11 cellular contexts compared by ENCODE assay signal in the genomic region with DNA sequence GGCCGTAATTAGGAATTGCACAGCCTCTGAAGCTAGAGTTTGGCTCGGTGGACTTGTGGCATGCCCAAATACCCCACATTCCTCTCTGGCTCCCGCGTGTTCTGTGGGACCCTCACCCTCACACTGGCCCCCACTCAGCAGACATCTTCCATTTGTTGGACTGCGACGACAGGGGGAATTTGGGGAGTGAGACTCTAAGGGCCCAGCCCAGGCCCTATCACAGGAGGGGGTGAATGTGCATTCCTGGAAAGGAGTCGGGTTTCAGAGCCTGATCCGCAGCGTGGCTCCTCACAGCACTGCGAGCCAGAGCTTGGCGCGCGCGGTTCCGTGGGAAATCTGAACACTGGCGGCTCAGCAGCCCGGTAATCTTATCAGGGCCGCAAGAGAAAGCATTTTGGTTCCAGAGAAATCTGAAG. TPM values are rescaled to one million over a fixed set of nuclear protein-coding genes. Genes with fewer than 3 reads are reported as not detected.
DNase-seq lines count a peak whose midpoint lies in the region; ATAC-seq and TF ChIP-seq lines count a peak whose summit lies in the region.
"Had no signal": no experiment of that assay in that cellular context is flagged by ENCODE, and none has a peak within 500 bp of the region (broad histone marks: within the 10 kb centered on the region; RNA-seq: fewer than 3 reads in every experiment).

No MANE protein-coding gene starts in this region.

- H3K27ac ChIP-seq in smooth muscle cell (ENCODE audit: low read depth) (no peak overlapping the region), caudate nucleus (ENCODE audit: low read depth, low read length) (no peak overlapping the region)

- H3K36me3 ChIP-seq in smooth muscle cell (ENCODE audit: low read depth), result no peaks in the 10 kb centered on the region

- no peaks in the 10 kb centered on the region for H3F3A ChIP-seq in smooth muscle cell (ENCODE audit: low read depth)

- no peaks in the 10 kb centered on the region for H3K9me3 Mint-ChIP-seq in activated CD8-positive, alpha-beta memory T cell treated with anti-CD3 and anti-CD28 coated beads, Interleukin-2, amount 10 ng/mL, durations not matched to agents 7 days and 5 days (ENCODE audit: low read depth)
- H3K9me3 Mint-ChIP-seq in activated naive CD8-positive, alpha-beta T cell treated with anti-CD3 and anti-CD28 coated beads for 36 hours, result no peaks in the 10 kb centered on the region

- H3K4me3 ChIP-seq in iPS-18c (ENCODE audit: insufficient read depth, low read depth, low read length) (peak overlapping the region; percentile 25; the same call in 1 of the 2 replicates), smooth muscle cell (peak overlapping the region; percentile 2)

- no peaks in the 10 kb centered on the region for H3K79me2 ChIP-seq in smooth muscle cell (ENCODE audit: low read depth)

- ATAC-seq in activated CD8-positive, alpha-beta memory T cell treated with anti-CD3 and anti-CD28 coated beads, Interleukin-2, amount 10 ng/mL, durations not matched to agents 7 days and 5 days, result no peak

- H4K20me1 ChIP-seq in smooth muscle cell (ENCODE audit: low read depth), result no peaks in the 10 kb centered on the region

- peak overlapping the region; percentile 14 for H3K27ac Mint-ChIP-seq in activated CD8-positive, alpha-beta memory T cell treated with anti-CD3 and anti-CD28 coated beads, Interleukin-2, amount 10 ng/mL, durations not matched to agents 7 days and 5 days
- peak overlapping the region; percentile 13 for H3K27ac Mint-ChIP-seq in activated naive CD8-positive, alpha-beta T cell treated with anti-CD3 and anti-CD28 coated beads for 36 hours

- H3K9me3 ChIP-seq in iPS-18c (ENCODE audit: control insufficient read depth, insufficient read depth, low read length) (no peaks in the 10 kb centered on the region), smooth muscle cell (replicated peaks; ENCODE audit: low read depth) (no peaks in the 10 kb centered on the region)

- no peak overlapping the region for H3K4me3 Mint-ChIP-seq in activated CD8-positive, alpha-beta memory T cell treated with anti-CD3 and anti-CD28 coated beads, Interleukin-2, amount 10 ng/mL, durations not matched to agents 7 days and 5 days
- no peak overlapping the region for H3K4me3 Mint-ChIP-seq in activated naive CD8-positive, alpha-beta T cell treated with anti-CD3 and anti-CD28 coated beads for 36 hours

- H3K4me1 ChIP-seq in smooth muscle cell (ENCODE audit: low read depth), result peaks cover 14% of the 10 kb centered on the region

- DNase-seq in activated CD8-positive, alpha-beta memory T cell treated with anti-CD3 and anti-CD28 coated beads, Interleukin-2, amount 10 ng/mL, durations not matched to agents 7 days and 5 days, result peak; percentile 38
- no peak for DNase-seq in activated CD8-positive, alpha-beta memory T cell treated with anti-CD3 and anti-CD28 coated beads, Interleukin-2, amount 50 U/mL, for 4 hours
- no peak for DNase-seq in activated naive CD8-positive, alpha-beta T cell treated with anti-CD3 and anti-CD28 coated beads for 36 hours
- DNase-seq in smooth muscle cell (lab: John Stamatoyannopoulos, UW; ENCODE audit: unreplicated experiment) (no peak), NCI-H2029 treated with DMSO at 0.1 percent for 48 hours (lab: John Stamatoyannopoulos, UW) (no peak), caudate nucleus (lab: John Stamatoyannopoulos, UW) (no peak), T-helper 9 cell (no peak)
- DNase-seq: activated gamma-delta T cell treated with Interleukin-2 at 50 U/mL for 16 hours, MV-4-11, SHP77 had no signal

- H3K27me3 ChIP-seq in smooth muscle cell (ENCODE audit: low read depth), result no peaks in the 10 kb centered on the region

- H2AFZ ChIP-seq in smooth muscle cell (ENCODE audit: low read depth), result peak overlapping the region; percentile 82

- no peak for TF ChIP-seq CTCF in smooth muscle cell (IDR thresholded peaks at IDR 0.05; ENCODE audit: borderline replicate concordance, insufficient read depth, poor library complexity, severe bottlenecking)

- peaks cover 63% of the 10 kb centered on the region for H3K36me3 Mint-ChIP-seq in activated CD8-positive, alpha-beta memory T cell treated with anti-CD3 and anti-CD28 coated beads, Interleukin-2, amount 10 ng/mL, durations not matched to agents 7 days and 5 days
- H3K36me3 Mint-ChIP-seq in activated naive CD8-positive, alpha-beta T cell treated with anti-CD3 and anti-CD28 coated beads for 36 hours, result peaks cover 66% of the 10 kb centered on the region

- no peaks in the 10 kb centered on the region for H3K27me3 Mint-ChIP-seq in activated CD8-positive, alpha-beta memory T cell treated with anti-CD3 and anti-CD28 coated beads, Interleukin-2, amount 10 ng/mL, durations not matched to agents 7 days and 5 days
- no peaks in the 10 kb centered on the region for H3K27me3 Mint-ChIP-seq in activated naive CD8-positive, alpha-beta T cell treated with anti-CD3 and anti-CD28 coated beads for 36 hours

- peak overlapping the region; percentile 71 for H3K4me2 ChIP-seq in smooth muscle cell

- no peak overlapping the region for H3K9ac ChIP-seq in smooth muscle cell (ENCODE audit: low read depth)

- peaks cover 84% of the 10 kb centered on the region for H3K4me1 Mint-ChIP-seq in activated CD8-positive, alpha-beta memory T cell treated with anti-CD3 and anti-CD28 coated beads, Interleukin-2, amount 10 ng/mL, durations not matched to agents 7 days and 5 days
- H3K4me1 Mint-ChIP-seq in activated naive CD8-positive, alpha-beta T cell treated with anti-CD3 and anti-CD28 coated beads for 36 hours, result peaks cover 74% of the 10 kb centered on the region

- CTCF ChIA-PET in activated CD8-positive, alpha-beta memory T cell treated with anti-CD3 and anti-CD28 coated beads, Interleukin-2, amount 10 ng/mL, durations not matched to agents 7 days and 5 days (lab: Charles Lee), result interaction anchor here (2.8 to 3.5 kb wide), 4 partner anchors 14 to 52 kb away, joined by 13 to 53 read pairs (median 16); no protein-coding TSS in a partner anchor

- 7% methylated on average over 18 of the region's 18 CpGs for WGBS in smooth muscle cell (ENCODE audit: low lambda C conversion rate)

RNA-seq across cellular contexts. Expression of a gene that starts 5.2 kb away (rescaled TPM):
- total RNA-seq in activated CD8-positive, alpha-beta memory T cell treated with anti-CD3 and anti-CD28 coated beads, Interleukin-2, amount 10 ng/mL, durations not matched to agents 7 days and 5 days, result 100 to 1,000 TPM; 121 to 129 TPM
- 10 to 100 TPM; 56.4 to 58.2 TPM for total RNA-seq in activated naive CD8-positive, alpha-beta T cell treated with anti-CD3 and anti-CD28 coated beads for 36 hours
- total RNA-seq in smooth muscle cell, result 0.27 TPM in 1 of 2 replicates, not detected in the other
- polyA plus RNA-seq in smooth muscle cell, result 0.40 TPM in 1 of 2 replicates, not detected in the other

Comparison
In these comparisons a context has a peak if more than half of its experiments do, and no peak if none do; other contexts are left out.
1. RNA of a gene that starts 5.2 kb away (total RNA-seq): 121 to 129 TPM in activated CD8-positive, alpha-beta memory T cell treated with anti-CD3 and anti-CD28 coated beads, Interleukin-2, amount 10 ng/mL, durations not matched to agents 7 days and 5 days and 56.4 to 58.2 TPM in activated naive CD8-positive, alpha-beta T cell treated with anti-CD3 and anti-CD28 coated beads for 36 hours; 0.27 TPM in smooth muscle cell; every median in the first group is over 10 times any median in the second.